Comparison of ENCODE assay signal across 19 cellular contexts in genomic region chr6:116206231-116206903, GRCh38. TPM values are rescaled to one million over a fixed set of nuclear protein-coding genes. Genes with fewer than 3 reads are reported as not detected.
DNase-seq lines count a peak whose midpoint lies in the region; ATAC-seq and TF ChIP-seq lines count a peak whose summit lies in the region.
"Had no signal": no experiment of that assay in that cellular context is flagged by ENCODE, and none has a peak within 500 bp of the region (broad histone marks: within the 10 kb centered on the region; RNA-seq: fewer than 3 reads in every experiment).

No MANE protein-coding gene starts in this region.

- WGBS in testis, 2 donors, result 94 to 95% methylated on average over 1 of the region's 1 CpG

- no peaks in the 10 kb centered on the region for H3K27me3 ChIP-seq in BLaER1 treated with 17β-estradiol and CSF1 and Interleukin-3, amounts not matched to agents 10 nM and 100 nM
- no peaks in the 10 kb centered on the region for H3K27me3 ChIP-seq in Loucy (ENCODE audit: insufficient read depth, low read length, poor library complexity, severe bottlenecking)
- no peaks in the 10 kb centered on the region for H3K27me3 ChIP-seq in BE2C
- no peaks in the 10 kb centered on the region for H3K27me3 ChIP-seq in testis
- H3K27me3 ChIP-seq: heart left ventricle, right atrium auricular region had no signal

- no peak overlapping the region for H3K4me3 ChIP-seq in BLaER1 treated with 17β-estradiol and CSF1 and Interleukin-3, amounts not matched to agents 10 nM and 100 nM
- H3K4me3 ChIP-seq in Loucy (ENCODE audit: low read length, poor library complexity, severe bottlenecking), result peak overlapping the region; percentile 7
- no peak overlapping the region for H3K4me3 ChIP-seq in fibroblast of villous mesenchyme (ENCODE audit: low read depth, low read length)
- H3K4me3 ChIP-seq in BE2C (ENCODE audit: low read depth, low read length), result no peak overlapping the region
- H3K4me3 ChIP-seq in testis, result no peak overlapping the region
- H3K4me3 ChIP-seq: heart left ventricle, right atrium auricular region had no signal

- TF ChIP-seq POLR2A in testis (IDR thresholded peaks at IDR 0.05), result no peak

- TF ChIP-seq CTCF in Loucy (conservative IDR thresholded peaks at IDR 0.05; ENCODE audit: low read length) (no peak), fibroblast of villous mesenchyme (IDR thresholded peaks at IDR 0.05; ENCODE audit: insufficient read depth, low read depth, low read length) (no peak), BE2C (IDR thresholded peaks at IDR 0.05; ENCODE audit: low read depth, low read length) (no peak), testis (IDR thresholded peaks at IDR 0.05) (no peak)

- no peak overlapping the region for H3K9ac ChIP-seq in BLaER1 treated with 17β-estradiol and CSF1 and Interleukin-3, amounts not matched to agents 10 nM and 100 nM
- no peak overlapping the region for H3K9ac ChIP-seq in Loucy (ENCODE audit: low read depth, low read length, poor library complexity, severe bottlenecking)

- no peaks in the 10 kb centered on the region for H4K20me1 ChIP-seq in BLaER1 treated with 17β-estradiol and CSF1 and Interleukin-3, amounts not matched to agents 10 nM and 100 nM
- no peaks in the 10 kb centered on the region for H4K20me1 ChIP-seq in Loucy (ENCODE audit: insufficient read depth, low read length, poor library complexity, severe bottlenecking)

- no peaks in the 10 kb centered on the region for H3F3A ChIP-seq in Loucy (ENCODE audit: low read depth)

- H2AFZ ChIP-seq in Loucy (ENCODE audit: low read length), result no peak overlapping the region

- DNase-seq in SIG-M5 treated with dmso at 0.1 percent for 504 hours (lab: John Stamatoyannopoulos, UW; ENCODE audit: unreplicated experiment) (peak; percentile 63), fibroblast of villous mesenchyme (ENCODE audit: low read depth) (peak; percentile 37), BE2C (no peak), cerebellar nuclear complex (lab: John Stamatoyannopoulos, UW) (no peak), testis (no peak)
- DNase-seq: activated CD4-positive, alpha-beta T cell treated with anti-CD3 and anti-CD28 coated beads for 4 hours; activated CD8-positive, alpha-beta memory T cell treated with anti-CD3 and anti-CD28 coated beads, Interleukin-2, amount 50 U/mL, for 4 hours; activated naive CD4-positive, alpha-beta T cell treated with Interleukin-2 at 50 U/mL for 16 hours; dermis blood vessel endothelial cell; heart left ventricle; NCI-H187 treated with DMSO at 0.1 percent for 48 hours; NCI-H526; RPMI8226; stimulated activated CD4-positive, alpha-beta T cell treated with anti-CD3 and anti-CD28 coated beads, Interleukin-1b, Interleukin-23, amount 100 ng/mL, for 48 hours; substantia nigra had no signal

- no peaks in the 10 kb centered on the region for H3K9me2 ChIP-seq in Loucy (replicated peaks; ENCODE audit: low read depth, low read length)

- peak overlapping the region in 6 of 11 experiments; percentile 6 to 44 (median 30); a peak in 7 of 22 replicates for H3K4me2 ChIP-seq in BLaER1 treated with 17β-estradiol and CSF1 and Interleukin-3, amounts not matched to agents 10 nM and 100 nM
- H3K4me2 ChIP-seq in Loucy (ENCODE audit: low read depth, low read length, poor library complexity, severe bottlenecking), result peak overlapping the region; percentile 55

- intact Hi-C loops in testis (cut with DNase I; ENCODE audit: low total_unique reads), result no loop called here

- H3K27ac ChIP-seq in BLaER1 treated with 17β-estradiol and CSF1 and Interleukin-3, amounts not matched to agents 10 nM and 100 nM, result peak overlapping the region in 1 of 11 experiments; percentile 38; a peak in 2 of 22 replicates
- H3K27ac ChIP-seq in testis, result no peak overlapping the region
- H3K27ac ChIP-seq: heart left ventricle, right atrium auricular region had no signal

- H3K79me2 ChIP-seq in Loucy (ENCODE audit: insufficient read depth, low read length), result no peaks in the 10 kb centered on the region

- ATAC-seq in HG02973 (IDR thresholded peaks at IDR 0.05; ENCODE audit: unreplicated experiment), result no peak
- ATAC-seq: heart left ventricle had no signal

- H3K36me3 ChIP-seq in BLaER1 treated with 17β-estradiol and CSF1 and Interleukin-3, amounts not matched to agents 10 nM and 100 nM, result no peaks in the 10 kb centered on the region
- H3K36me3 ChIP-seq in Loucy (ENCODE audit: insufficient read depth, low read length) (no peaks in the 10 kb centered on the region), BE2C (no peaks in the 10 kb centered on the region), testis (ENCODE audit: low read depth, missing control alignments) (no peaks in the 10 kb centered on the region)
- H3K36me3 ChIP-seq: heart left ventricle, right atrium auricular region had no signal

- H3K4me1 ChIP-seq in BLaER1 treated with 17β-estradiol and CSF1 and Interleukin-3, amounts not matched to agents 10 nM and 100 nM, result peaks cover 0 to 11% (median 8%) of the 10 kb centered on the region in 10 experiments; a peak in 11 of 20 replicates
- peaks cover 20% of the 10 kb centered on the region for H3K4me1 ChIP-seq in Loucy (ENCODE audit: insufficient read depth, low read length, poor library complexity, severe bottlenecking)
- H3K4me1 ChIP-seq in BE2C, result peaks cover 14% of the 10 kb centered on the region
- no peaks in the 10 kb centered on the region for H3K4me1 ChIP-seq in testis

- H3K9me3 ChIP-seq in BLaER1 treated with 17β-estradiol and CSF1 and Interleukin-3, amounts not matched to agents 10 nM and 100 nM (replicated peaks in 1 of 11), result no peaks in the 10 kb centered on the region
- H3K9me3 ChIP-seq in Loucy (ENCODE audit: insufficient read depth, low read depth, low read length) (no peaks in the 10 kb centered on the region), BE2C (no peaks in the 10 kb centered on the region), testis (no peaks in the 10 kb centered on the region)
- H3K9me3 ChIP-seq: heart left ventricle, right atrium auricular region had no signal

RNA-seq across cellular contexts. Expression of gene TSPYL4, which starts 47.5 kb away (rescaled TPM):
- total RNA-seq in fibroblast of villous mesenchyme (16.4 and 18.0 TPM in 2 replicates), testis (10 to 100 TPM; 27.9 to 33.1 TPM)
- 62.5 TPM for polyA plus RNA-seq in BE2C (2012; ENCODE audit: insufficient read depth, insufficient read length, low read depth)
- 39.8 TPM for polyA plus RNA-seq in testis (ENCODE audit: insufficient read depth, low read depth, low replicate concordance)

Comparison
In these comparisons a context has a peak if more than half of its experiments do, and no peak if none do; other contexts are left out.
1. DNase-seq: peak in SIG-M5 treated with dmso at 0.1 percent for 504 hours (single experiment) and fibroblast of villous mesenchyme (single experiment); none in BE2C (single experiment), cerebellar nuclear complex (0 of 2) and testis (single experiment).